In the genomic region with DNA sequence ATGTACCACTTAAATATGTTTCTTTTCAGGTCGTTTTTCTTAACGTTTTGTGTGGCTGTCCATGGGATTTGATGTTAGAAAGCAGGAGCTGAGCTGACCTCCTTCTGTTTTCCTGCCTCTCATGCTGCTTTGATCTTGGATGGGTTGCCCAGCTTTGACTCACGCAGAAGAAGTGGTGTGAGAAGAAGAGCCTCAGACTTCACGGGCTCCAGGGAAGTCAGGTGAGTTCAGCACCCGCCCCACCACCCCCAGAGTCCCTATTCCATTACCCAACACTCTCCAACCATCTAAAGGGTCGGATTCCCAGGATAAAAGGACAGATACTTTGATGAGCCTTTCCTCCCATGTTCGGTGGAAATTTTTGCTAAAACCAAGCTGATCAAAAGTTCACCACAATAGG, we compare ENCODE assay signal across 34 cellular contexts.
"Had no signal": no experiment of that assay in that cellular context is flagged by ENCODE, and none has a peak within 500 bp of the region (broad histone marks: within the 10 kb centered on the region; RNA-seq: fewer than 3 reads in every experiment).

No MANE protein-coding gene starts in this region.

- H3K9me3 ChIP-seq: adrenal gland, body of pancreas, breast epithelium had no signal

- H3K4me3 ChIP-seq: adrenal gland, body of pancreas, breast epithelium had no signal

- ATAC-seq: activated CD8-positive, alpha-beta T cell treated with anti-CD3 and anti-CD28 coated beads for 36 hours; activated naive CD4-positive, alpha-beta T cell treated with anti-CD3 and anti-CD28 coated beads, Interleukin-2, amount 50 U/mL, for 72 hours; activated T-cell treated with anti-CD3 and anti-CD28 coated beads, Interleukin-2, amount 50 U/mL, for 4 hours; activated T-cell treated with anti-CD3 and anti-CD28 coated beads, Interleukin-2, amount 50 U/mL, for 72 hours; activated T-helper 17 cell treated with anti-CD3 and anti-CD28 coated beads, Interleukin-2, amount 50 U/mL, for 72 hours; body of pancreas had no signal

- H3K36me3 ChIP-seq: adrenal gland, brain microvascular endothelial cell, breast epithelium had no signal

- H3K27me3 ChIP-seq: adrenal gland, body of pancreas, brain microvascular endothelial cell had no signal

- H3K27ac ChIP-seq: adrenal gland, body of pancreas, brain microvascular endothelial cell, breast epithelium, VCaP had no signal

- FAIRE-seq: astrocyte, TTC549 had no signal

- H3K4me1 ChIP-seq: adrenal gland, body of pancreas, breast epithelium had no signal

- DNase-seq: activated B cell treated with CpG ODN at 0.5 μM for 24 hours; activated CD4-positive, alpha-beta memory T cell treated with anti-CD3 and anti-CD28 coated beads for 36 hours; activated CD4-positive, alpha-beta T cell treated with anti-CD3 and anti-CD28 coated beads for 4 hours; activated CD4-positive, alpha-beta T cell treated with anti-CD3 and anti-CD28 coated beads, Interleukin-2, amount 10 ng/mL, durations not matched to agents 24 days and 14 days; activated CD4-positive, alpha-beta T cell treated with anti-CD3 and anti-CD28 coated beads, Interleukin-2, amount 50 U/mL, for 1 hour; activated CD4-positive, alpha-beta T cell treated with anti-CD3 and anti-CD28 coated beads, Interleukin-2, amount 50 U/mL, for 4 hours; activated CD4-positive, CD25-positive, alpha-beta regulatory T cell treated with anti-CD3 and anti-CD28 coated beads, Interleukin-2, amount 50 U/mL, for 72 hours; activated CD8-positive, alpha-beta memory T cell treated with anti-CD3 and anti-CD28 coated beads, Interleukin-2, amount 50 U/mL, for 4 hours; activated CD8-positive, alpha-beta T cell treated with anti-CD3 and anti-CD28 coated beads for 36 hours; activated effector memory CD4-positive, alpha-beta T cell treated with anti-CD3 and anti-CD28 coated beads, Interleukin-2, amount 50 U/mL, for 16 hours; activated gamma-delta T cell treated with Interleukin-2 at 50 U/mL for 16 hours; activated naive CD4-positive, alpha-beta T cell; activated naive CD4-positive, alpha-beta T cell treated with anti-CD3 and anti-CD28 coated beads for 36 hours; activated naive CD4-positive, alpha-beta T cell treated with anti-CD3 and anti-CD28 coated beads, Interleukin-2, amount 50 U/mL, for 16 hours; activated naive CD8-positive, alpha-beta T cell treated with anti-CD3 and anti-CD28 coated beads for 36 hours; activated T-cell treated with anti-CD3 and anti-CD28 coated beads for 4 hours; activated T-cell treated with anti-CD3 and anti-CD28 coated beads, Interleukin-2, amount 50 U/mL, for 1 hour; activated T-cell treated with anti-CD3 and anti-CD28 coated beads, Interleukin-2, amount 50 U/mL, for 4 hours; activated T-cell treated with anti-CD3 and anti-CD28 coated beads, Interleukin-2, amount 50 U/mL, for 72 hours; amniotic stem cell; aorta; body of pancreas; brain microvascular endothelial cell; caudate nucleus; T-helper 1 cell; T-helper 2 cell; T-helper 9 cell had no signal
